In genomic region chr6:153125032-153125431, GRCh38 we compare ENCODE assay signal across 20 cellular contexts. TPM values are rescaled to one million over a fixed set of nuclear protein-coding genes. Genes with fewer than 3 reads are reported as not detected.
DNase-seq lines count a peak whose midpoint lies in the region; ATAC-seq and TF ChIP-seq lines count a peak whose summit lies in the region.
"Had no signal": no experiment of that assay in that cellular context is flagged by ENCODE, and none has a peak within 500 bp of the region (broad histone marks: within the 10 kb centered on the region; RNA-seq: fewer than 3 reads in every experiment).

No MANE protein-coding gene starts in this region.

- peaks cover 27% of the 10 kb centered on the region for H3K4me1 ChIP-seq in PC-9 (replicated peaks; ENCODE audit: insufficient read depth)
- H3K4me1 ChIP-seq: prostate gland had no signal

- H3K9me2 ChIP-seq in PC-9 (ENCODE audit: insufficient read depth), result no peaks in the 10 kb centered on the region

- peak overlapping the region; percentile 14; the same call in 1 of the 2 replicates for H3K27ac ChIP-seq in PC-9
- H3K27ac ChIP-seq: gastrocnemius medialis, neural progenitor cell, prostate gland, SJSA1 had no signal

- H3K4me3 ChIP-seq in PC-9, result no peak overlapping the region
- H3K4me3 ChIP-seq: esophagus squamous epithelium, gastrocnemius medialis, lung, neural progenitor cell, prostate gland, SJSA1 had no signal

- no peaks in the 10 kb centered on the region for H3F3A ChIP-seq in PC-9 (ENCODE audit: insufficient read depth, low read depth)

- H3K9me3 ChIP-seq in PC-9 (ENCODE audit: insufficient read depth, low read depth), result peaks cover 3% of the 10 kb centered on the region; the same call in 1 of the 2 replicates
- H3K9me3 ChIP-seq: esophagus squamous epithelium, gastrocnemius medialis, prostate gland, SJSA1 had no signal

- TF ChIP-seq CTCF in PC-9 (conservative IDR thresholded peaks at IDR 0.05), result no peak

- no peaks in the 10 kb centered on the region for H3K36me3 ChIP-seq in PC-9 (ENCODE audit: low read depth)
- H3K36me3 ChIP-seq: esophagus squamous epithelium, gastrocnemius medialis, neural progenitor cell, prostate gland, SJSA1 had no signal

- BruUV-seq in PC-9 (replicated peaks; lab: Mats Ljungman, UMichigan), result no TSS peak

- no peaks in the 10 kb centered on the region for H3K27me3 ChIP-seq in PC-9 (ENCODE audit: insufficient read depth, low read depth)

- DNase-seq in DMS53 (lab: John Stamatoyannopoulos, UW), result peak; percentile 86
- peak; percentile 47 for DNase-seq in NCI-H1417 treated with DMSO at 0.1 percent for 48 hours (lab: John Stamatoyannopoulos, UW)
- peak in 1 of 2 experiments; percentile 64 for DNase-seq in PC-9
- peak; percentile 22 for DNase-seq in kidney tubule cell (ENCODE audit: low spot score)
- DNase-seq in activated CD4-positive, alpha-beta T cell treated with anti-CD3 and anti-CD28 coated beads for 4 hours, result no peak
- DNase-seq: CD4-positive, CD25-positive, alpha-beta regulatory T cell; effector CD8-positive, alpha-beta T cell; esophagus squamous epithelium; gastrocnemius medialis; hypothalamus; MV-4-11; NCI-H2107; substantia nigra had no signal

- no peaks in the 10 kb centered on the region for H3K79me2 ChIP-seq in PC-9 (ENCODE audit: low read depth)

- POLR2A ChIA-PET in PC-9 (lab: Charles Lee; ENCODE audit: unreplicated experiment), result no interaction called here

- no peak overlapping the region for H2AFZ ChIP-seq in PC-9
- H2AFZ ChIP-seq: neural progenitor cell had no signal

- H3K4me2 ChIP-seq in PC-9, result peak overlapping the region; percentile 25
- H3K4me2 ChIP-seq: neural progenitor cell had no signal

- ATAC-seq in GM21825 (IDR thresholded peaks at IDR 0.05; ENCODE audit: unreplicated experiment) (no peak), GM21717 (IDR thresholded peaks at IDR 0.05; ENCODE audit: unreplicated experiment) (no peak)
- ATAC-seq: gastrocnemius medialis had no signal

- intact Hi-C loops in PC-9 (cut with micrococcal nuclease; ENCODE audit: unreplicated experiment), result loop anchor here (5.0 kb wide), 2 partner anchors 42 to 93 kb away; no protein-coding TSS in a partner anchor

- CTCF ChIA-PET in PC-9 (lab: Charles Lee), result no interaction called here

- no peaks in the 10 kb centered on the region for H4K20me1 ChIP-seq in PC-9 (ENCODE audit: insufficient read depth)

RNA-seq across cellular contexts. Expression of gene RGS17, which starts 6.0 kb away (rescaled TPM):
- total RNA-seq in PC-9 (2021), result 0.70 and 0.80 TPM in 2 replicates
- total RNA-seq: CD4-positive, CD25-positive, alpha-beta regulatory T cell; T-helper 1 cell treated with Interleukin-12 subunit alpha and Interleukin-12 subunit beta and Interleukin-4 antibody, amounts not matched to agents 30 ng/mL and 1 ng/mL, for 36 hours had no signal

Comparison
In these comparisons a context has a peak if more than half of its experiments do, and no peak if none do; other contexts are left out.
1. DNase-seq: peak in DMS53 (single experiment), NCI-H1417 treated with DMSO at 0.1 percent for 48 hours (single experiment) and kidney tubule cell (single experiment); none in activated CD4-positive, alpha-beta T cell treated with anti-CD3 and anti-CD28 coated beads for 4 hours (0 of 2).